In the genomic region with DNA sequence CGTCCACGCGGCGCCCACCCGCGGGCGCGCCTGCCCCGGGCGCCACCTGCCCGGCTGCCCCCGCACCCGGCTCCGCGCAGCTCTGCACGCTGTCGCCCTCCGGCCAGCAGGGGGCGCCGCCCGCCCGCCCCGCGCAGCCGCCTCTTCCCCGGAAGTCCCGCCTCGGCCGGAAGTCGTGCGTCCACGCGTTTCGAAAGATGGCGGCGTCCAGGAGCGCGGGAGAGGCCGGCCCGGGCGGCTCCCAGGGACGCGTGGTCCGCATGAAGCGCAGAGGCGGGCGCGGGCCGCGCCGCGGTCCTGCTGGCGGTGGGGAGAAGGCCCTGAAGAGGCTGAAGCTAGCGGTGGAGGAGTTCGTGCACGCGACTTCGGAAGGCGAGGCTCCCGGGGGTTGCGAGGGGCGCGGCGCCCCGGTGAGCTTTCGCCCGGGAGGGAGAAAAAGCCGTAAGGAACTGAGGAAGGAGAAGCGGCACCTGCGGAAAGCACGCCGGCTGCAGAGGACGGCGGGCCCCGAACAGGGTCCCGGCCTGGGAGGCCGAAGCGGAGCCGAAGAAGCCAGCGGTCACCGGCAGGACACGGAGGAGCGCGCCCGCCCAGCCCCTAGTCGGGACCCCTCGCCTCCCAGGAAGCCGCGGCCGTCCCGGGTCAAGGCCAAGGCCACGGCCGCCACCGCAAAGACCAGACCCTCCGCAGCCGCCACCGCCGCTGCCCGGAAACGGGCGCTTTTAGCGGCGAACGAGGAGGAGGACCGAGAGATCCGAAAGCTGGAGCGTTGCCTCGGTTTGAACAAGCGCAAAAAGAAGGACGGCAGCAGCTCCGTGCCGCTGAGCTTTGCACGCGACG, we compare ENCODE assay signal across 1 cellular context.
TF ChIP-seq lines count a peak whose summit lies in the region.

A gene with protein sequence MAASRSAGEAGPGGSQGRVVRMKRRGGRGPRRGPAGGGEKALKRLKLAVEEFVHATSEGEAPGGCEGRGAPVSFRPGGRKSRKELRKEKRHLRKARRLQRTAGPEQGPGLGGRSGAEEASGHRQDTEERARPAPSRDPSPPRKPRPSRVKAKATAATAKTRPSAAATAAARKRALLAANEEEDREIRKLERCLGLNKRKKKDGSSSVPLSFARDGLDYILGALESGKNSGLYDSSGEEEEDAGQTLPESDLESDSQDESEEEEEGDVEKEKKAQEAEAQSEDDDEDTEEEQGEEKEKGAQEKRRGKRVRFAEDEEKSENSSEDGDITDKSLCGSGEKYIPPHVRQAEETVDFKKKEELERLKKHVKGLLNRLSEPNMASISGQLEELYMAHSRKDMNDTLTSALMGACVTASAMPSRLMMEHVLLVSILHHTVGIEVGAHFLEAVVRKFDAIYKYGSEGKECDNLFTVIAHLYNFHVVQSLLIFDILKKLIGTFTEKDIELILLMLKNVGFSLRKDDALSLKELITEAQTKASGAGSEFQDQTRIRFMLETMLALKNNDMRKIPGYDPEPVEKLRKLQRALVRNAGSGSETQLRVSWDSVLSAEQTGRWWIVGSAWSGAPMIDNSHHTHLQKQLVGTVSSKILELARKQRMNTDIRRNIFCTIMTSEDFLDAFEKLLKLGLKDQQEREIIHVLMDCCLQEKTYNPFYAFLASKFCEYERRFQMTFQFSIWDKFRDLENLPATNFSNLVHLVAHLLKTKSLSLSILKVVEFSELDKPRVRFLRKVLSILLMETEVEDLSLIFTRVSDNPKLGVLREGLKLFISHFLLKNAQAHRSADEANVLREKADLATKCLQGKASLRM (plus strand): TSS at position 172 of the 840 bp plus-strand sequence. CDS start 26 bp downstream, at position 198.

TF ChIP-seq in HepG2, 621 proteins besides CTCF, POLR2A, EP300 and RAD21 (continued from another document and continues in another):
- TF ChIP-seq, protein P1, sequence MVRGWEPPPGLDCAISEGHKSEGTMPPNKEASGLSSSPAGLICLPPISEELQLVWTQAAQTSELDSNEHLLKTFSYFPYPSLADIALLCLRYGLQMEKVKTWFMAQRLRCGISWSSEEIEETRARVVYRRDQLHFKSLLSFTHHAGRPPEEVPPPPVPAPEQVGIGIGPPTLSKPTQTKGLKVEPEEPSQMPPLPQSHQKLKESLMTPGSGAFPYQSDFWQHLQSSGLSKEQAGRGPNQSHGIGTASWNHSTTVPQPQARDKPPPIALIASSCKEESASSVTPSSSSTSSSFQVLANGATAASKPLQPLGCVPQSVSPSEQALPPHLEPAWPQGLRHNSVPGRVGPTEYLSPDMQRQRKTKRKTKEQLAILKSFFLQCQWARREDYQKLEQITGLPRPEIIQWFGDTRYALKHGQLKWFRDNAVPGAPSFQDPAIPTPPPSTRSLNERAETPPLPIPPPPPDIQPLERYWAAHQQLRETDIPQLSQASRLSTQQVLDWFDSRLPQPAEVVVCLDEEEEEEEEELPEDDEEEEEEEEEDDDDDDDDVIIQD (CRISPR knock-in tag; IDR thresholded peaks at IDR 0.05; ENCODE audit: low read depth) = no peak
- 0 out of 2 replicates have a peak, but pooled peaks have one; percentile 59 for TF ChIP-seq ZNF841 (CRISPR knock-in tag; IDR thresholded peaks at IDR 0.05; ENCODE audit: borderline replicate concordance)
- TF ChIP-seq ZNF678 (CRISPR knock-in tag; IDR thresholded peaks at IDR 0.05) = 0 out of 2 replicates have a peak, but pooled peaks have one; percentile 33
- TF ChIP-seq WIZ (CRISPR knock-in tag; IDR thresholded peaks at IDR 0.05) = 0 out of 2 replicates have a peak, but pooled peaks have one; percentile 26
- TF ChIP-seq, protein P2, sequence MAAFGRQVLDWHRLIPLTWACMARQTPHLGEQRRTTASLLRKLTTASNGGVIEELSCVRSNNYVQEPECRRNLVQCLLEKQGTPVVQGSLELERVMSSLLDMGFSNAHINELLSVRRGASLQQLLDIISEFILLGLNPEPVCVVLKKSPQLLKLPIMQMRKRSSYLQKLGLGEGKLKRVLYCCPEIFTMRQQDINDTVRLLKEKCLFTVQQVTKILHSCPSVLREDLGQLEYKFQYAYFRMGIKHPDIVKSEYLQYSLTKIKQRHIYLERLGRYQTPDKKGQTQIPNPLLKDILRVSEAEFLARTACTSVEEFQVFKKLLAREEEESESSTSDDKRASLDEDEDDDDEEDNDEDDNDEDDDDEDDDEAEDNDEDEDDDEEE (CRISPR knock-in tag; IDR thresholded peaks at IDR 0.05) = no peak
- TF ChIP-seq, protein P3, sequence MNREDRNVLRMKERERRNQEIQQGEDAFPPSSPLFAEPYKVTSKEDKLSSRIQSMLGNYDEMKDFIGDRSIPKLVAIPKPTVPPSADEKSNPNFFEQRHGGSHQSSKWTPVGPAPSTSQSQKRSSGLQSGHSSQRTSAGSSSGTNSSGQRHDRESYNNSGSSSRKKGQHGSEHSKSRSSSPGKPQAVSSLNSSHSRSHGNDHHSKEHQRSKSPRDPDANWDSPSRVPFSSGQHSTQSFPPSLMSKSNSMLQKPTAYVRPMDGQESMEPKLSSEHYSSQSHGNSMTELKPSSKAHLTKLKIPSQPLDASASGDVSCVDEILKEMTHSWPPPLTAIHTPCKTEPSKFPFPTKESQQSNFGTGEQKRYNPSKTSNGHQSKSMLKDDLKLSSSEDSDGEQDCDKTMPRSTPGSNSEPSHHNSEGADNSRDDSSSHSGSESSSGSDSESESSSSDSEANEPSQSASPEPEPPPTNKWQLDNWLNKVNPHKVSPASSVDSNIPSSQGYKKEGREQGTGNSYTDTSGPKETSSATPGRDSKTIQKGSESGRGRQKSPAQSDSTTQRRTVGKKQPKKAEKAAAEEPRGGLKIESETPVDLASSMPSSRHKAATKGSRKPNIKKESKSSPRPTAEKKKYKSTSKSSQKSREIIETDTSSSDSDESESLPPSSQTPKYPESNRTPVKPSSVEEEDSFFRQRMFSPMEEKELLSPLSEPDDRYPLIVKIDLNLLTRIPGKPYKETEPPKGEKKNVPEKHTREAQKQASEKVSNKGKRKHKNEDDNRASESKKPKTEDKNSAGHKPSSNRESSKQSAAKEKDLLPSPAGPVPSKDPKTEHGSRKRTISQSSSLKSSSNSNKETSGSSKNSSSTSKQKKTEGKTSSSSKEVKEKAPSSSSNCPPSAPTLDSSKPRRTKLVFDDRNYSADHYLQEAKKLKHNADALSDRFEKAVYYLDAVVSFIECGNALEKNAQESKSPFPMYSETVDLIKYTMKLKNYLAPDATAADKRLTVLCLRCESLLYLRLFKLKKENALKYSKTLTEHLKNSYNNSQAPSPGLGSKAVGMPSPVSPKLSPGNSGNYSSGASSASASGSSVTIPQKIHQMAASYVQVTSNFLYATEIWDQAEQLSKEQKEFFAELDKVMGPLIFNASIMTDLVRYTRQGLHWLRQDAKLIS (CRISPR knock-in tag; IDR thresholded peaks at IDR 0.05) = peak; percentile 52; the same call in 1 of the 2 replicates
- TF ChIP-seq ZFP1 (CRISPR knock-in tag; IDR thresholded peaks at IDR 0.05) = no peak
- TF ChIP-seq, protein P4, sequence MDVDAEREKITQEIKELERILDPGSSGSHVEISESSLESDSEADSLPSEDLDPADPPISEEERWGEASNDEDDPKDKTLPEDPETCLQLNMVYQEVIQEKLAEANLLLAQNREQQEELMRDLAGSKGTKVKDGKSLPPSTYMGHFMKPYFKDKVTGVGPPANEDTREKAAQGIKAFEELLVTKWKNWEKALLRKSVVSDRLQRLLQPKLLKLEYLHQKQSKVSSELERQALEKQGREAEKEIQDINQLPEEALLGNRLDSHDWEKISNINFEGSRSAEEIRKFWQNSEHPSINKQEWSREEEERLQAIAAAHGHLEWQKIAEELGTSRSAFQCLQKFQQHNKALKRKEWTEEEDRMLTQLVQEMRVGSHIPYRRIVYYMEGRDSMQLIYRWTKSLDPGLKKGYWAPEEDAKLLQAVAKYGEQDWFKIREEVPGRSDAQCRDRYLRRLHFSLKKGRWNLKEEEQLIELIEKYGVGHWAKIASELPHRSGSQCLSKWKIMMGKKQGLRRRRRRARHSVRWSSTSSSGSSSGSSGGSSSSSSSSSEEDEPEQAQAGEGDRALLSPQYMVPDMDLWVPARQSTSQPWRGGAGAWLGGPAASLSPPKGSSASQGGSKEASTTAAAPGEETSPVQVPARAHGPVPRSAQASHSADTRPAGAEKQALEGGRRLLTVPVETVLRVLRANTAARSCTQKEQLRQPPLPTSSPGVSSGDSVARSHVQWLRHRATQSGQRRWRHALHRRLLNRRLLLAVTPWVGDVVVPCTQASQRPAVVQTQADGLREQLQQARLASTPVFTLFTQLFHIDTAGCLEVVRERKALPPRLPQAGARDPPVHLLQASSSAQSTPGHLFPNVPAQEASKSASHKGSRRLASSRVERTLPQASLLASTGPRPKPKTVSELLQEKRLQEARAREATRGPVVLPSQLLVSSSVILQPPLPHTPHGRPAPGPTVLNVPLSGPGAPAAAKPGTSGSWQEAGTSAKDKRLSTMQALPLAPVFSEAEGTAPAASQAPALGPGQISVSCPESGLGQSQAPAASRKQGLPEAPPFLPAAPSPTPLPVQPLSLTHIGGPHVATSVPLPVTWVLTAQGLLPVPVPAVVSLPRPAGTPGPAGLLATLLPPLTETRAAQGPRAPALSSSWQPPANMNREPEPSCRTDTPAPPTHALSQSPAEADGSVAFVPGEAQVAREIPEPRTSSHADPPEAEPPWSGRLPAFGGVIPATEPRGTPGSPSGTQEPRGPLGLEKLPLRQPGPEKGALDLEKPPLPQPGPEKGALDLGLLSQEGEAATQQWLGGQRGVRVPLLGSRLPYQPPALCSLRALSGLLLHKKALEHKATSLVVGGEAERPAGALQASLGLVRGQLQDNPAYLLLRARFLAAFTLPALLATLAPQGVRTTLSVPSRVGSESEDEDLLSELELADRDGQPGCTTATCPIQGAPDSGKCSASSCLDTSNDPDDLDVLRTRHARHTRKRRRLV (CRISPR knock-in tag; IDR thresholded peaks at IDR 0.05) = no peak
- TF ChIP-seq, protein P5, sequence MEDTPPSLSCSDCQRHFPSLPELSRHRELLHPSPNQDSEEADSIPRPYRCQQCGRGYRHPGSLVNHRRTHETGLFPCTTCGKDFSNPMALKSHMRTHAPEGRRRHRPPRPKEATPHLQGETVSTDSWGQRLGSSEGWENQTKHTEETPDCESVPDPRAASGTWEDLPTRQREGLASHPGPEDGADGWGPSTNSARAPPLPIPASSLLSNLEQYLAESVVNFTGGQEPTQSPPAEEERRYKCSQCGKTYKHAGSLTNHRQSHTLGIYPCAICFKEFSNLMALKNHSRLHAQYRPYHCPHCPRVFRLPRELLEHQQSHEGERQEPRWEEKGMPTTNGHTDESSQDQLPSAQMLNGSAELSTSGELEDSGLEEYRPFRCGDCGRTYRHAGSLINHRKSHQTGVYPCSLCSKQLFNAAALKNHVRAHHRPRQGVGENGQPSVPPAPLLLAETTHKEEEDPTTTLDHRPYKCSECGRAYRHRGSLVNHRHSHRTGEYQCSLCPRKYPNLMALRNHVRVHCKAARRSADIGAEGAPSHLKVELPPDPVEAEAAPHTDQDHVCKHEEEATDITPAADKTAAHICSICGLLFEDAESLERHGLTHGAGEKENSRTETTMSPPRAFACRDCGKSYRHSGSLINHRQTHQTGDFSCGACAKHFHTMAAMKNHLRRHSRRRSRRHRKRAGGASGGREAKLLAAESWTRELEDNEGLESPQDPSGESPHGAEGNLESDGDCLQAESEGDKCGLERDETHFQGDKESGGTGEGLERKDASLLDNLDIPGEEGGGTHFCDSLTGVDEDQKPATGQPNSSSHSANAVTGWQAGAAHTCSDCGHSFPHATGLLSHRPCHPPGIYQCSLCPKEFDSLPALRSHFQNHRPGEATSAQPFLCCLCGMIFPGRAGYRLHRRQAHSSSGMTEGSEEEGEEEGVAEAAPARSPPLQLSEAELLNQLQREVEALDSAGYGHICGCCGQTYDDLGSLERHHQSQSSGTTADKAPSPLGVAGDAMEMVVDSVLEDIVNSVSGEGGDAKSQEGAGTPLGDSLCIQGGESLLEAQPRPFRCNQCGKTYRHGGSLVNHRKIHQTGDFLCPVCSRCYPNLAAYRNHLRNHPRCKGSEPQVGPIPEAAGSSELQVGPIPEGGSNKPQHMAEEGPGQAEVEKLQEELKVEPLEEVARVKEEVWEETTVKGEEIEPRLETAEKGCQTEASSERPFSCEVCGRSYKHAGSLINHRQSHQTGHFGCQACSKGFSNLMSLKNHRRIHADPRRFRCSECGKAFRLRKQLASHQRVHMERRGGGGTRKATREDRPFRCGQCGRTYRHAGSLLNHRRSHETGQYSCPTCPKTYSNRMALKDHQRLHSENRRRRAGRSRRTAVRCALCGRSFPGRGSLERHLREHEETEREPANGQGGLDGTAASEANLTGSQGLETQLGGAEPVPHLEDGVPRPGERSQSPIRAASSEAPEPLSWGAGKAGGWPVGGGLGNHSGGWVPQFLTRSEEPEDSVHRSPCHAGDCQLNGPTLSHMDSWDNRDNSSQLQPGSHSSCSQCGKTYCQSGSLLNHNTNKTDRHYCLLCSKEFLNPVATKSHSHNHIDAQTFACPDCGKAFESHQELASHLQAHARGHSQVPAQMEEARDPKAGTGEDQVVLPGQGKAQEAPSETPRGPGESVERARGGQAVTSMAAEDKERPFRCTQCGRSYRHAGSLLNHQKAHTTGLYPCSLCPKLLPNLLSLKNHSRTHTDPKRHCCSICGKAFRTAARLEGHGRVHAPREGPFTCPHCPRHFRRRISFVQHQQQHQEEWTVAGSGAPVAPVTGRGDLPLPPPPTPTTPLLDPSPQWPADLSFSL (CRISPR knock-in tag; IDR thresholded peaks at IDR 0.05) = no peak
- TF ChIP-seq, protein P6, sequence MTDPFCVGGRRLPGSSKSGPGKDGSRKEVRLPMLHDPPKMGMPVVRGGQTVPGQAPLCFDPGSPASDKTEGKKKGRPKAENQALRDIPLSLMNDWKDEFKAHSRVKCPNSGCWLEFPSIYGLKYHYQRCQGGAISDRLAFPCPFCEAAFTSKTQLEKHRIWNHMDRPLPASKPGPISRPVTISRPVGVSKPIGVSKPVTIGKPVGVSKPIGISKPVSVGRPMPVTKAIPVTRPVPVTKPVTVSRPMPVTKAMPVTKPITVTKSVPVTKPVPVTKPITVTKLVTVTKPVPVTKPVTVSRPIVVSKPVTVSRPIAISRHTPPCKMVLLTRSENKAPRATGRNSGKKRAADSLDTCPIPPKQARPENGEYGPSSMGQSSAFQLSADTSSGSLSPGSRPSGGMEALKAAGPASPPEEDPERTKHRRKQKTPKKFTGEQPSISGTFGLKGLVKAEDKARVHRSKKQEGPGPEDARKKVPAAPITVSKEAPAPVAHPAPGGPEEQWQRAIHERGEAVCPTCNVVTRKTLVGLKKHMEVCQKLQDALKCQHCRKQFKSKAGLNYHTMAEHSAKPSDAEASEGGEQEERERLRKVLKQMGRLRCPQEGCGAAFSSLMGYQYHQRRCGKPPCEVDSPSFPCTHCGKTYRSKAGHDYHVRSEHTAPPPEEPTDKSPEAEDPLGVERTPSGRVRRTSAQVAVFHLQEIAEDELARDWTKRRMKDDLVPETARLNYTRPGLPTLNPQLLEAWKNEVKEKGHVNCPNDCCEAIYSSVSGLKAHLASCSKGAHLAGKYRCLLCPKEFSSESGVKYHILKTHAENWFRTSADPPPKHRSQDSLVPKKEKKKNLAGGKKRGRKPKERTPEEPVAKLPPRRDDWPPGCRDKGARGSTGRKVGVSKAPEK (CRISPR knock-in tag; IDR thresholded peaks at IDR 0.05; ENCODE audit: borderline replicate concordance) = no peak
- TF ChIP-seq, protein P7, sequence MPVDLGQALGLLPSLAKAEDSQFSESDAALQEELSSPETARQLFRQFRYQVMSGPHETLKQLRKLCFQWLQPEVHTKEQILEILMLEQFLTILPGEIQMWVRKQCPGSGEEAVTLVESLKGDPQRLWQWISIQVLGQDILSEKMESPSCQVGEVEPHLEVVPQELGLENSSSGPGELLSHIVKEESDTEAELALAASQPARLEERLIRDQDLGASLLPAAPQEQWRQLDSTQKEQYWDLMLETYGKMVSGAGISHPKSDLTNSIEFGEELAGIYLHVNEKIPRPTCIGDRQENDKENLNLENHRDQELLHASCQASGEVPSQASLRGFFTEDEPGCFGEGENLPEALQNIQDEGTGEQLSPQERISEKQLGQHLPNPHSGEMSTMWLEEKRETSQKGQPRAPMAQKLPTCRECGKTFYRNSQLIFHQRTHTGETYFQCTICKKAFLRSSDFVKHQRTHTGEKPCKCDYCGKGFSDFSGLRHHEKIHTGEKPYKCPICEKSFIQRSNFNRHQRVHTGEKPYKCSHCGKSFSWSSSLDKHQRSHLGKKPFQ (CRISPR knock-in tag; IDR thresholded peaks at IDR 0.05; ENCODE audit: insufficient replicate concordance) = peak; percentile 85
- TF ChIP-seq ZSCAN20 (CRISPR knock-in tag; IDR thresholded peaks at IDR 0.05; ENCODE audit: borderline replicate concordance) = peak; percentile 70
- TF ChIP-seq SKI (IDR thresholded peaks at IDR 0.05; ENCODE audit: partially characterized antibody) = peak; percentile 91
- TF ChIP-seq NR2F1 (CRISPR knock-in tag; IDR thresholded peaks at IDR 0.05) = peak; percentile 69 to 79; a peak in 3 of 4 replicates
- no peak for TF ChIP-seq HNF4A (CRISPR knock-in tag; IDR thresholded peaks at IDR 0.05)
- no peak for TF ChIP-seq GATA4 (IDR thresholded peaks at IDR 0.05; ENCODE audit: borderline replicate concordance, low read depth)
